In the genomic region with DNA sequence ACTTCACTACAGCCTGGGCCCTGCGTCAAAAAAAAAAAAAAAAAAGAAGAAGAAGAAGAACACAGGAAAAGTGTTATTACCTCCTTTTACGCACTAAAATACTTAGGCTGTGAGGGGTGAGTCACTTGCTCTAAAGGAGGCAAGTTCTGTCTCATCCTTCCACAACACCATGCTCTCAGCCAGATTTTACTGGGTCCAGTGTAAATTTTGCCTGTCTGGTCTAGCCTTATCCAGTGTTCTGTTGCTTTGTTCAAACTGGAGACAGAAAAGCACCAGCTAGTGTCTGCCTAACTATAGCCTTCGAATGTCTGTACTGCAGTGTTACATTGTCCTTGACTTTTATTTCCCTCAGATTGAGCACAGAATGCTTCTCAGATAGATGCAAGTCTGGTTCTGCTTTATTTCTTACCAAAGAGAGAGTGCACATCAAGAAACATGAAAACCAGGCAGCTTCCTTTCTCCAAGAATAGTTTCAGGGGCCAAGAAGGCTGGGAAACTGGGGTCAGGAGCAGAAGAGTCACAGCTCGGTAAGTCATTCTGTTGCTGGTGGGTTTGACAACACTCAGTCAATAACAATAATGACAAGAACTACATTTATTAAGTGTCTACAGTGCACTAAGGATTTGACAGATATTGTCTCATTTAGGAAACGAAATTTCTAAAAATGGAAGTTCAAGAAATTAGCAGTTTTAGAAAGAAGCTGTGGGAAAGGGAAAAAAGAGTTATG, we compare ENCODE assay signal across 8 cellular contexts. TPM values are rescaled to one million over a fixed set of nuclear protein-coding genes. Genes with fewer than 3 reads are reported as not detected.
DNase-seq lines count a peak whose midpoint lies in the region; ATAC-seq and TF ChIP-seq lines count a peak whose summit lies in the region.

No MANE protein-coding gene starts in this region.

- H3K27me3 ChIP-seq in MG63 (no peaks in the 10 kb centered on the region), hepatocyte (no peaks in the 10 kb centered on the region)

- H3K27me3 Mint-ChIP-seq in activated T-helper 17 cell treated with anti-CD3 and anti-CD28 coated beads, Interleukin-2, amount 50 U/mL, for 72 hours: peaks cover 28% of the 10 kb centered on the region

- H3K36me3 Mint-ChIP-seq in activated T-helper 17 cell treated with anti-CD3 and anti-CD28 coated beads, Interleukin-2, amount 50 U/mL, for 72 hours (ENCODE audit: low read depth): no peaks in the 10 kb centered on the region

- H3K9me3 Mint-ChIP-seq in activated T-helper 17 cell treated with anti-CD3 and anti-CD28 coated beads, Interleukin-2, amount 50 U/mL, for 72 hours: no peaks in the 10 kb centered on the region

- H4K20me1 ChIP-seq in hepatocyte (ENCODE audit: insufficient read depth, poor library complexity, severe bottlenecking): no peaks in the 10 kb centered on the region

- DNase-seq in GM03348 (ENCODE audit: low spot score) (peak; percentile 75), MG63 (peak; percentile 3), hepatocyte (ENCODE audit: low spot score) (no peak), NCI-H2196 (lab: John Stamatoyannopoulos, UW; ENCODE audit: unreplicated experiment) (no peak), activated T-cell treated with anti-CD3 and anti-CD28 coated beads for 4 hours (no peak), NCI-H1436 treated with DMSO at 0.1 percent for 48 hours (lab: John Stamatoyannopoulos, UW) (no peak)

- peak; percentile 35 for ATAC-seq in GM21786 (IDR thresholded peaks at IDR 0.05; ENCODE audit: unreplicated experiment)
- no peak for ATAC-seq in activated T-helper 17 cell treated with anti-CD3 and anti-CD28 coated beads, Interleukin-2, amount 50 U/mL, for 72 hours (replicated peaks)

- no peak for TF ChIP-seq CTCF in hepatocyte (IDR thresholded peaks at IDR 0.05; ENCODE audit: poor library complexity)

- H3K4me3 ChIP-seq in MG63 (no peak overlapping the region), hepatocyte (no peak overlapping the region)

- 79% methylated on average over 5 of the region's 5 CpGs for WGBS in hepatocyte (ENCODE audit: low lambda C conversion rate, missing lambda C conversion rate)

- H3K4me3 Mint-ChIP-seq in activated T-helper 17 cell treated with anti-CD3 and anti-CD28 coated beads, Interleukin-2, amount 50 U/mL, for 72 hours: no peak overlapping the region

- no peaks in the 10 kb centered on the region for H3K9me3 ChIP-seq in MG63
- H3K9me3 ChIP-seq in hepatocyte (ENCODE audit: low read depth): no peaks in the 10 kb centered on the region

- no peak overlapping the region for H3K4me2 ChIP-seq in hepatocyte

- H3K36me3 ChIP-seq in MG63 (no peaks in the 10 kb centered on the region), hepatocyte (replicated peaks; ENCODE audit: insufficient read depth, low read depth) (no peaks in the 10 kb centered on the region)

- H3K9me2 ChIP-seq in hepatocyte (replicated peaks; ENCODE audit: insufficient read depth): no peaks in the 10 kb centered on the region

- peaks cover 3% of the 10 kb centered on the region for H3K4me1 Mint-ChIP-seq in activated T-helper 17 cell treated with anti-CD3 and anti-CD28 coated beads, Interleukin-2, amount 50 U/mL, for 72 hours

- H2AFZ ChIP-seq in hepatocyte: no peak overlapping the region

- peak overlapping the region; percentile 51 for H3K27ac ChIP-seq in hepatocyte

- H3K79me2 ChIP-seq in hepatocyte: no peaks in the 10 kb centered on the region

- H3K27ac Mint-ChIP-seq in activated T-helper 17 cell treated with anti-CD3 and anti-CD28 coated beads, Interleukin-2, amount 50 U/mL, for 72 hours: no peak overlapping the region

- no peaks in the 10 kb centered on the region for H3K4me1 ChIP-seq in hepatocyte (ENCODE audit: insufficient read depth)

RNA-seq across cellular contexts. Expression of gene MSGN1, which starts 3.1 kb away (rescaled TPM):
- not detected in 2 replicates for total RNA-seq in MG63 (2014; rRNA removed; shearing (Covaris generic); ENCODE audit: low replicate concordance)
- total RNA-seq in hepatocyte: not detected in 2 replicates
- polyA plus RNA-seq in hepatocyte: not detected in 2 replicates
- not detected for total RNA-seq in activated T-helper 17 cell treated with anti-CD3 and anti-CD28 coated beads, Interleukin-2, amount 50 U/mL, for 72 hours

RNA-seq across cellular contexts. Expression of gene GEN1, which starts 59.2 kb away (rescaled TPM):
- total RNA-seq in MG63 (2014; rRNA removed; shearing (Covaris generic); ENCODE audit: low replicate concordance): 8.3 and 49.4 TPM in 2 replicates
- total RNA-seq in hepatocyte: 8.6 and 15.7 TPM in 2 replicates
- 2.7 and 3.2 TPM in 2 replicates for polyA plus RNA-seq in hepatocyte
- total RNA-seq in activated T-helper 17 cell treated with anti-CD3 and anti-CD28 coated beads, Interleukin-2, amount 50 U/mL, for 72 hours: 10 to 100 TPM; 27.6 to 38.3 TPM

RNA-seq across cellular contexts. Expression of gene SMC6, which starts 59.6 kb away (rescaled TPM):
- 11.4 and 24.6 TPM in 2 replicates for total RNA-seq in MG63 (2014; rRNA removed; shearing (Covaris generic); ENCODE audit: low replicate concordance)
- total RNA-seq in hepatocyte: 13.4 and 18.2 TPM in 2 replicates
- polyA plus RNA-seq in hepatocyte: 7.1 and 8.9 TPM in 2 replicates
- 10 to 100 TPM; 14.1 to 22.3 TPM for total RNA-seq in activated T-helper 17 cell treated with anti-CD3 and anti-CD28 coated beads, Interleukin-2, amount 50 U/mL, for 72 hours

Comparison
In these comparisons a context has a peak if more than half of its experiments do, and no peak if none do; other contexts are left out.
1. DNase-seq: peak in GM03348 (single experiment) and MG63 (single experiment); none in hepatocyte (single experiment), NCI-H2196 (single experiment), activated T-cell treated with anti-CD3 and anti-CD28 coated beads for 4 hours (single experiment) and NCI-H1436 treated with DMSO at 0.1 percent for 48 hours (single experiment).